26 cellular contexts compared by ENCODE assay signal in the genomic region with DNA sequence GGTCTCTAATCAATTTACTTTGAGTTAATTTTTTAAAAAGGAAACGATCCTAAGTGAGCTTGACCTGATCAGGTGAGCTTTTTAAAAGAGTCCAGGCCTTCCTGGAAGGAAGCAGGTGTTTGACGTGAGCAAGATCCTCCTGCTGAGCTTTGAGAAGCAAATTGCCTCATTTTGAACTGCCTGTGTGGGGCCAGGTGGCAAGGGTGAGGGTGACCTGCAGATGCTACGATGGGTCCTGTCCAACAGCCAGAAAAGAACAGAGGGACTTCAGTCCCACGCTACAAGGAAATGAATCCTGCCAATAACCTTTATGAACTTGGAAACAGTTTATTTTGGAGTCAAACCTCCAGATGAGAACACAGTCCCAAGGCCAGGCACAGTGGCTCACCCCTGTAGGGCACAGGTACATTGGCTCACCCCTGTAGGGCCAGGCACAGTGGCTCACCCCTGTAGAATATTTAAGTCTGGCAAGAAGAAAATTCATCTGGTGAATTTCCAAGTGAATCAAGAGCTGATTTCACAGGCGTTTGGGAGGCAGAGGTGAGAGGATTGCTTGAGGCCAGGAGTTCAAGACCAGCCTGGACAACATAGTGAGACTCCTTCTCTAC.
"Had no signal": no experiment of that assay in that cellular context is flagged by ENCODE, and none has a peak within 500 bp of the region (broad histone marks: within the 10 kb centered on the region; RNA-seq: fewer than 3 reads in every experiment).

No MANE protein-coding gene starts in this region.

- H3K27ac Mint-ChIP-seq: activated B cell treated with CpG ODN at 0.5 μM for 24 hours; activated CD8-positive, alpha-beta T cell treated with anti-CD3 and anti-CD28 coated beads for 36 hours; activated naive CD8-positive, alpha-beta T cell; activated T-helper 17 cell treated with anti-CD3 and anti-CD28 coated beads, Interleukin-2, amount 50 U/mL, for 72 hours; T-helper 17 cell; T-helper 2 cell treated with Interferon-gamma antibody and Interleukin-4, amounts not matched to agents 5 μg/mL and 100 μg/mL, for 36 hours had no signal

- H3K27me3 Mint-ChIP-seq: activated B cell treated with CpG ODN at 0.5 μM for 24 hours; activated CD8-positive, alpha-beta T cell treated with anti-CD3 and anti-CD28 coated beads for 36 hours; activated naive CD8-positive, alpha-beta T cell; activated T-helper 17 cell treated with anti-CD3 and anti-CD28 coated beads, Interleukin-2, amount 50 U/mL, for 72 hours; central memory CD8-positive, alpha-beta T cell had no signal

- H3K36me3 ChIP-seq: brain microvascular endothelial cell, WERI-Rb-1 had no signal

- DNase-seq: activated B cell treated with CpG ODN at 0.5 μM for 24 hours; activated CD4-positive, alpha-beta T cell treated with anti-CD3 and anti-CD28 coated beads for 48 hours; activated CD4-positive, alpha-beta T cell treated with anti-CD3 and anti-CD28 coated beads, Interleukin-2, amount 50 U/mL, for 1 hour; activated CD4-positive, alpha-beta T cell treated with anti-CD3 and anti-CD28 coated beads, Interleukin-2, amount 50 U/mL, for 48 hours; activated CD8-positive, alpha-beta memory T cell treated with anti-CD3 and anti-CD28 coated beads for 24 hours; activated CD8-positive, alpha-beta T cell treated with anti-CD3 and anti-CD28 coated beads for 36 hours; activated effector memory CD4-positive, alpha-beta T cell treated with Interleukin-2 at 50 U/mL for 16 hours; activated gamma-delta T cell treated with Interleukin-2 at 50 U/mL for 16 hours; activated naive CD4-positive, alpha-beta T cell treated with anti-CD3 and anti-CD28 coated beads, Interleukin-2, amount 50 U/mL, for 16 hours; activated naive CD4-positive, alpha-beta T cell treated with Interleukin-2 at 50 U/mL for 16 hours; activated T-cell treated with anti-CD3 and anti-CD28 coated beads, Interleukin-2, amount 50 U/mL, for 4 hours; amniotic stem cell; brain microvascular endothelial cell; cortex of kidney; effector CD8-positive, alpha-beta T cell; foreskin fibroblast; T-helper 1 cell; T-helper 17 cell; T1000; WERI-Rb-1 had no signal

- H3K9me3 Mint-ChIP-seq: activated B cell treated with CpG ODN at 0.5 μM for 24 hours; activated CD8-positive, alpha-beta T cell treated with anti-CD3 and anti-CD28 coated beads for 36 hours; activated T-cell treated with anti-CD3 and anti-CD28 coated beads, Interleukin-2, amount 50 U/mL, for 4 hours; activated T-helper 17 cell treated with anti-CD3 and anti-CD28 coated beads, Interleukin-2, amount 50 U/mL, for 72 hours; central memory CD8-positive, alpha-beta T cell; T-helper 2 cell treated with Interferon-gamma antibody and Interleukin-4, amounts not matched to agents 5 μg/mL and 100 μg/mL, for 36 hours had no signal

- H3K27ac ChIP-seq: brain microvascular endothelial cell, WERI-Rb-1 had no signal

- H3K36me3 Mint-ChIP-seq: activated naive CD8-positive, alpha-beta T cell had no signal

- ATAC-seq: activated CD4-positive, CD25-positive, alpha-beta regulatory T cell treated with anti-CD3 and anti-CD28 coated beads, Interleukin-2, amount 50 U/mL, for 24 hours; activated CD8-positive, alpha-beta T cell treated with anti-CD3 and anti-CD28 coated beads for 36 hours; activated T-cell treated with anti-CD3 and anti-CD28 coated beads, Interleukin-2, amount 50 U/mL, for 4 hours; activated T-helper 17 cell treated with anti-CD3 and anti-CD28 coated beads, Interleukin-2, amount 50 U/mL, for 72 hours; esophagus mucosa; T-helper 17 cell had no signal

- H3K4me1 Mint-ChIP-seq: activated B cell treated with CpG ODN at 0.5 μM for 24 hours; activated T-helper 17 cell treated with anti-CD3 and anti-CD28 coated beads, Interleukin-2, amount 50 U/mL, for 72 hours; central memory CD8-positive, alpha-beta T cell; T-helper 17 cell had no signal

- H3K4me3 Mint-ChIP-seq: activated B cell treated with CpG ODN at 0.5 μM for 24 hours; activated CD8-positive, alpha-beta T cell treated with anti-CD3 and anti-CD28 coated beads for 36 hours; activated naive CD8-positive, alpha-beta T cell; activated T-cell treated with anti-CD3 and anti-CD28 coated beads, Interleukin-2, amount 50 U/mL, for 4 hours; activated T-helper 17 cell treated with anti-CD3 and anti-CD28 coated beads, Interleukin-2, amount 50 U/mL, for 72 hours; central memory CD8-positive, alpha-beta T cell; T-helper 17 cell; T-helper 2 cell treated with Interferon-gamma antibody and Interleukin-4, amounts not matched to agents 5 μg/mL and 100 μg/mL, for 36 hours had no signal
